ENCODE assay signal across 10 cellular contexts in the genomic region with DNA sequence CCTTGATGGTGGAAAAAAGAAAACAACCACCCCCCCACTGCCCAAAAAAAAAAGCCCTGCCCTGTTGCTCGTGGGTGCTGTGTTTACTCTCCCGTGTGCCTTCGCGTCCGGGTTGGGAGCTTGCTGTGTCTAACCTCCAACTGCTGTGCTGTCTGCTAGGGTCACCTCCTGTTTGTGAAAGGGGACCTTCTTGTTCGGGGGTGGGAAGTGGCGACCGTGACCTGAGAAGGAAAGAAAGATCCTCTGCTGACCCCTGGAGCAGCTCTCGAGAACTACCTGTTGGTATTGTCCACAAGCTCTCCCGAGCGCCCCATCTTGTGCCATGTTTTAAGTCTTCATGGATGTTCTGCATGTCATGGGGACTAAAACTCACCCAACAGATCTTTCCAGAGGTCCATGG. TPM values are rescaled to one million over a fixed set of nuclear protein-coding genes. Genes with fewer than 3 reads are reported as not detected.
DNase-seq lines count a peak whose midpoint lies in the region; ATAC-seq and TF ChIP-seq lines count a peak whose summit lies in the region.
"Had no signal": no experiment of that assay in that cellular context is flagged by ENCODE, and none has a peak within 500 bp of the region (broad histone marks: within the 10 kb centered on the region; RNA-seq: fewer than 3 reads in every experiment).

No MANE protein-coding gene starts in this region.

- H3K4me1 Mint-ChIP-seq in CD8-positive, alpha-beta memory T cell, result peaks cover 12 to 45% (median 39%) of the 10 kb centered on the region in 3 donors
- peaks cover 70% of the 10 kb centered on the region for H3K4me1 Mint-ChIP-seq in activated CD8-positive, alpha-beta T cell treated with anti-CD3 and anti-CD28 coated beads for 36 hours (ENCODE audit: low read depth)
- H3K4me1 Mint-ChIP-seq: immature natural killer cell had no signal

- no peak overlapping the region for H2AFZ ChIP-seq in smooth muscle cell (ENCODE audit: low read depth)

- intact Hi-C loops in activated CD8-positive, alpha-beta T cell treated with anti-CD3 and anti-CD28 coated beads for 36 hours (cut with micrococcal nuclease), result no loop called here

- H3K27ac ChIP-seq in CD8-positive, alpha-beta memory T cell (ENCODE audit: low read depth, low read length), result no peak overlapping the region
- H3K27ac ChIP-seq in smooth muscle cell (ENCODE audit: low read depth), result no peak overlapping the region

- H3K4me3 ChIP-seq in CD8-positive, alpha-beta memory T cell (ENCODE audit: low read length), result no peak overlapping the region
- H3K4me3 ChIP-seq in GM12864 (ENCODE audit: low read depth, low read length), result no peak overlapping the region
- H3K4me3 ChIP-seq in smooth muscle cell, result no peak overlapping the region

- H3K36me3 ChIP-seq in CD8-positive, alpha-beta memory T cell (ENCODE audit: insufficient read depth, low read length), result no peaks in the 10 kb centered on the region
- H3K36me3 ChIP-seq in smooth muscle cell (ENCODE audit: low read depth), result no peaks in the 10 kb centered on the region

- peak in 1 of 5 donors; percentile 36 for DNase-seq in CD8-positive, alpha-beta memory T cell
- DNase-seq in GM12864 (ENCODE audit: low read depth) (no peak), left kidney (ENCODE audit: low read depth, low spot score) (peak; percentile 63), smooth muscle cell (lab: John Stamatoyannopoulos, UW; ENCODE audit: unreplicated experiment) (no peak), occipital lobe (lab: John Stamatoyannopoulos, UW) (no peak)
- DNase-seq in activated CD8-positive, alpha-beta T cell treated with anti-CD3 and anti-CD28 coated beads for 36 hours, result peak; percentile 59
- DNase-seq: GDM1, immature natural killer cell had no signal

- H3K27me3 Mint-ChIP-seq in CD8-positive, alpha-beta memory T cell, result peaks cover 0 to 8% of the 10 kb centered on the region in 2 donors
- no peaks in the 10 kb centered on the region for H3K27me3 Mint-ChIP-seq in activated CD8-positive, alpha-beta T cell treated with anti-CD3 and anti-CD28 coated beads for 36 hours

- no peaks in the 10 kb centered on the region for H3K79me2 ChIP-seq in smooth muscle cell (ENCODE audit: low read depth)

- H3K9me3 Mint-ChIP-seq in CD8-positive, alpha-beta memory T cell, result peaks cover 0 to 2% (median 0%) of the 10 kb centered on the region in 5 donors
- H3K9me3 Mint-ChIP-seq in activated CD8-positive, alpha-beta T cell treated with anti-CD3 and anti-CD28 coated beads for 36 hours, result no peaks in the 10 kb centered on the region
- H3K9me3 Mint-ChIP-seq: immature natural killer cell had no signal

- POLR2A ChIA-PET in CD8-positive, alpha-beta memory T cell (lab: Charles Lee), result interaction anchor here (2.6 kb wide), 1 partner anchor 28 kb away, joined by 11 read pairs; a partner anchor contains a TSS
- POLR2A ChIA-PET in activated CD8-positive, alpha-beta T cell treated with anti-CD3 and anti-CD28 coated beads for 36 hours (lab: Charles Lee), result interaction anchor here (0.7 to 6.6 kb wide), 8 partner anchors 10 to 48 kb away, joined by 3 to 65 read pairs (median 8); no protein-coding TSS in a partner anchor

- no peaks in the 10 kb centered on the region for H3K27me3 ChIP-seq in CD8-positive, alpha-beta memory T cell (ENCODE audit: insufficient read depth, low read length, poor library complexity, severe bottlenecking)
- H3K27me3 ChIP-seq in smooth muscle cell (ENCODE audit: low read depth), result no peaks in the 10 kb centered on the region

- no peaks in the 10 kb centered on the region for H3F3A ChIP-seq in smooth muscle cell (ENCODE audit: low read depth)

- H4K20me1 ChIP-seq in smooth muscle cell (ENCODE audit: low read depth), result no peaks in the 10 kb centered on the region

- peaks cover 0 to 26% (median 4%) of the 10 kb centered on the region in 3 donors for H3K36me3 Mint-ChIP-seq in CD8-positive, alpha-beta memory T cell
- H3K36me3 Mint-ChIP-seq in activated CD8-positive, alpha-beta T cell treated with anti-CD3 and anti-CD28 coated beads for 36 hours (ENCODE audit: low read depth), result peaks cover 31% of the 10 kb centered on the region
- H3K36me3 Mint-ChIP-seq: immature natural killer cell had no signal

- H3K4me2 ChIP-seq in smooth muscle cell, result no peak overlapping the region

- no peak for ATAC-seq in activated CD8-positive, alpha-beta T cell treated with anti-CD3 and anti-CD28 coated beads for 36 hours
- ATAC-seq in GM19467 (IDR thresholded peaks at IDR 0.05; ENCODE audit: unreplicated experiment), result no peak

- WGBS in smooth muscle cell (ENCODE audit: low lambda C conversion rate), result 70% methylated on average over 11 of the region's 11 CpGs

- no peaks in the 10 kb centered on the region for H3K9me3 ChIP-seq in CD8-positive, alpha-beta memory T cell (ENCODE audit: low read length)
- H3K9me3 ChIP-seq in smooth muscle cell (replicated peaks; ENCODE audit: low read depth), result no peaks in the 10 kb centered on the region

- H3K9ac ChIP-seq in smooth muscle cell (ENCODE audit: low read depth), result no peak overlapping the region

- H3K27ac Mint-ChIP-seq in CD8-positive, alpha-beta memory T cell, result peak overlapping the region in 5 of 8 donors; percentile 33 to 63 (median 57)
- peak overlapping the region; percentile 85 for H3K27ac Mint-ChIP-seq in activated CD8-positive, alpha-beta T cell treated with anti-CD3 and anti-CD28 coated beads for 36 hours
- H3K27ac Mint-ChIP-seq: immature natural killer cell had no signal

- peak overlapping the region in 3 of 7 donors; percentile 41 to 83 (median 74) for H3K4me3 Mint-ChIP-seq in CD8-positive, alpha-beta memory T cell
- no peak overlapping the region for H3K4me3 Mint-ChIP-seq in activated CD8-positive, alpha-beta T cell treated with anti-CD3 and anti-CD28 coated beads for 36 hours
- H3K4me3 Mint-ChIP-seq: immature natural killer cell had no signal

- CTCF ChIA-PET in CD8-positive, alpha-beta memory T cell (lab: Charles Lee), result interaction anchor here (0.9 to 4.5 kb wide), 9 partner anchors 9 to 145 kb away, joined by 3 to 51 read pairs (median 3); a partner anchor contains a TSS
- CTCF ChIA-PET in activated CD8-positive, alpha-beta T cell treated with anti-CD3 and anti-CD28 coated beads for 36 hours (lab: Charles Lee), result interaction anchor here (1.0 to 12.1 kb wide), 15 partner anchors 10 to 61 kb away, joined by 3 to 142 read pairs (median 9); a partner anchor contains a TSS

- TF ChIP-seq CTCF in GM12864 (IDR thresholded peaks at IDR 0.05; ENCODE audit: low read depth, low read length, missing control alignments) (peak; percentile 46), smooth muscle cell (IDR thresholded peaks at IDR 0.05; ENCODE audit: borderline replicate concordance, insufficient read depth, poor library complexity, severe bottlenecking) (no peak)
- TF ChIP-seq CTCF in activated CD8-positive, alpha-beta T cell treated with anti-CD3 and anti-CD28 coated beads for 36 hours (IDR thresholded peaks at IDR 0.05), result peak; percentile 11

- H3K4me1 ChIP-seq in CD8-positive, alpha-beta memory T cell (ENCODE audit: insufficient read depth, low read length), result peaks cover 56% of the 10 kb centered on the region
- H3K4me1 ChIP-seq in smooth muscle cell (ENCODE audit: low read depth), result no peaks in the 10 kb centered on the region

RNA-seq across cellular contexts. Expression of a gene that starts 28.0 kb away (rescaled TPM):
- 10 to 100 TPM; 25.2 to 27.3 TPM for total RNA-seq in CD8-positive, alpha-beta memory T cell
- polyA plus RNA-seq in CD8-positive, alpha-beta memory T cell, result 50.4 TPM
- 10 to 100 TPM; 54.0 to 59.2 TPM for total RNA-seq in activated CD8-positive, alpha-beta T cell treated with anti-CD3 and anti-CD28 coated beads for 36 hours
- total RNA-seq in smooth muscle cell, result not detected in 2 replicates
- not detected in 2 replicates for polyA plus RNA-seq in smooth muscle cell
- not detected for total RNA-seq in occipital lobe
- total RNA-seq: HT1080 had no signal

Comparison
In these comparisons a context has a peak if more than half of its experiments do, and no peak if none do; other contexts are left out.
1. DNase-seq: peak in activated CD8-positive, alpha-beta T cell treated with anti-CD3 and anti-CD28 coated beads for 36 hours (single experiment) and left kidney (single experiment); none in GM12864 (single experiment), smooth muscle cell (single experiment) and occipital lobe (single experiment).
2. RNA of a gene that starts 28.0 kb away (total RNA-seq): 54.0 to 59.2 TPM in activated CD8-positive, alpha-beta T cell treated with anti-CD3 and anti-CD28 coated beads for 36 hours and 25.2 to 27.3 TPM in CD8-positive, alpha-beta memory T cell; not detected in occipital lobe (single experiment) and not detected in smooth muscle cell; every median in the first group is over 10 times any median in the second.